Comparison of ENCODE assay signal across 8 cellular contexts in genomic region chr17:38752930-38753506, GRCh38. TPM values are rescaled to one million over a fixed set of nuclear protein-coding genes. Genes with fewer than 3 reads are reported as not detected.
DNase-seq lines count a peak whose midpoint lies in the region; ATAC-seq, FAIRE-seq and TF ChIP-seq lines count a peak whose summit lies in the region.

No MANE protein-coding gene starts in this region.

- no peaks in the 10 kb centered on the region for H3K9me3 ChIP-seq in suprapubic skin

- CTCF ChIA-PET in BJ (lab: Yijun Ruan, JAX): interaction anchor here (1.1 to 2.6 kb wide), 2 partner anchors 18 to 22 kb away, joined by 4 to 8 read pairs; partner anchors contain the start of gene CISD3

- H3K36me3 Mint-ChIP-seq in activated T-helper 1 cell treated with anti-CD3 and anti-CD28 coated beads, Interleukin-12 subunit alpha, Interleukin-12 subunit beta, Interleukin-2, Interleukin-4 antibody, amounts not matched to agents 30 ng/mL and 10 ng/mL and 1 ng/mL, durations not matched to agents 14 hours and 24 hours and 36 hours (ENCODE audit: low read depth): peaks cover 20% of the 10 kb centered on the region
- peaks cover 4 to 15% (median 7%) of the 10 kb centered on the region in 3 donors for H3K36me3 Mint-ChIP-seq in immature natural killer cell

- H3K36me3 ChIP-seq in BJ (ENCODE audit: control insufficient read depth, insufficient read depth, low read length) (peaks cover 4% of the 10 kb centered on the region), suprapubic skin (peaks cover 32% of the 10 kb centered on the region)

- peak; percentile 2 for ATAC-seq in HG02571 (IDR thresholded peaks at IDR 0.05; ENCODE audit: unreplicated experiment)

- peaks cover 35% of the 10 kb centered on the region for H3K4me1 Mint-ChIP-seq in activated T-helper 1 cell treated with anti-CD3 and anti-CD28 coated beads, Interleukin-12 subunit alpha, Interleukin-12 subunit beta, Interleukin-2, Interleukin-4 antibody, amounts not matched to agents 30 ng/mL and 10 ng/mL and 1 ng/mL, durations not matched to agents 14 hours and 24 hours and 36 hours (ENCODE audit: low read depth)
- H3K4me1 Mint-ChIP-seq in immature natural killer cell: peaks cover 55 to 56% of the 10 kb centered on the region in 2 donors

- 8% methylated on average over 28 of the region's 32 CpGs for WGBS in suprapubic skin

- H3K27me3 ChIP-seq in BJ (ENCODE audit: control insufficient read depth, insufficient read depth, low read length): no peaks in the 10 kb centered on the region
- H3K27me3 ChIP-seq in suprapubic skin: no peaks in the 10 kb centered on the region

- H3K27ac ChIP-seq in suprapubic skin: peak overlapping the region; percentile 92

- intact Hi-C loops in activated T-helper 1 cell treated with anti-CD3 and anti-CD28 coated beads, Interleukin-12 subunit alpha, Interleukin-12 subunit beta, Interleukin-2, Interleukin-4 antibody, amounts not matched to agents 30 ng/mL and 10 ng/mL and 1 ng/mL, durations not matched to agents 14 hours and 24 hours and 36 hours (cut with micrococcal nuclease): loop anchor here (1.0 to 5.0 kb wide), 14 partner anchors 23 to 1359 kb away; partner anchors contain the start of genes CACNB1, CDK12, CISD3 and FBXL20

- peaks cover 54% of the 10 kb centered on the region for H3K4me1 ChIP-seq in suprapubic skin

- TF ChIP-seq CTCF in BJ (IDR thresholded peaks at IDR 0.05; ENCODE audit: insufficient read depth, low read depth, low read length): no peak
- no peak for TF ChIP-seq CTCF in suprapubic skin (IDR thresholded peaks at IDR 0.05)

- no peak for FAIRE-seq in GM12891 (lab: Jason Lieb, UNC)

- H3K27ac Mint-ChIP-seq in activated T-helper 1 cell treated with anti-CD3 and anti-CD28 coated beads, Interleukin-12 subunit alpha, Interleukin-12 subunit beta, Interleukin-2, Interleukin-4 antibody, amounts not matched to agents 30 ng/mL and 10 ng/mL and 1 ng/mL, durations not matched to agents 14 hours and 24 hours and 36 hours: peak overlapping the region; percentile 98
- peak overlapping the region; percentile 89 to 99 (median 97) for H3K27ac Mint-ChIP-seq in immature natural killer cell

- DNase-seq in BJ (ENCODE audit: low read depth) (no peak), immature natural killer cell (no peak), suprapubic skin (ENCODE audit: low spot score in 2 of 2) (no peak), NCI-H446 treated with DMSO at 0.1 percent for 48 hours (lab: John Stamatoyannopoulos, UW) (no peak), GM12891 (ENCODE audit: insufficient read length, low spot score) (no peak)
- no peak for DNase-seq in activated T-helper 1 cell treated with anti-CD3 and anti-CD28 coated beads, Interleukin-12 subunit alpha, Interleukin-12 subunit beta, Interleukin-2, Interleukin-4 antibody, amounts not matched to agents 30 ng/mL and 10 ng/mL and 1 ng/mL, durations not matched to agents 14 hours and 24 hours and 36 hours (ENCODE audit: low spot score)
- DNase-seq in activated CD8-positive, alpha-beta memory T cell treated with anti-CD3 and anti-CD28 coated beads, Interleukin-2, amount 50 U/mL, for 4 hours: no peak

- H3K27me3 Mint-ChIP-seq in activated T-helper 1 cell treated with anti-CD3 and anti-CD28 coated beads, Interleukin-12 subunit alpha, Interleukin-12 subunit beta, Interleukin-2, Interleukin-4 antibody, amounts not matched to agents 30 ng/mL and 10 ng/mL and 1 ng/mL, durations not matched to agents 14 hours and 24 hours and 36 hours (ENCODE audit: insufficient read depth): peaks cover 14% of the 10 kb centered on the region
- H3K27me3 Mint-ChIP-seq in immature natural killer cell (ENCODE audit: low read depth in 3 of 3): peaks cover 28 to 37% (median 34%) of the 10 kb centered on the region in 3 donors

- POLR2A ChIA-PET in BJ (lab: Charles Lee): interaction anchor here (0.6 kb wide), 1 partner anchor 34 kb away, joined by 9 read pairs; no protein-coding TSS in a partner anchor

- TF ChIP-seq EP300 in suprapubic skin (IDR thresholded peaks at IDR 0.05): no peak

- H3K4me3 Mint-ChIP-seq in activated T-helper 1 cell treated with anti-CD3 and anti-CD28 coated beads, Interleukin-12 subunit alpha, Interleukin-12 subunit beta, Interleukin-2, Interleukin-4 antibody, amounts not matched to agents 30 ng/mL and 10 ng/mL and 1 ng/mL, durations not matched to agents 14 hours and 24 hours and 36 hours: peak overlapping the region; percentile 97
- peak overlapping the region; percentile 97 to 100 (median 98) for H3K4me3 Mint-ChIP-seq in immature natural killer cell

- TF ChIP-seq POLR2A in suprapubic skin (IDR thresholded peaks at IDR 0.05) (no peak), GM12891 (IDR thresholded peaks at IDR 0.05; ENCODE audit: low read depth, low read length) (no peak)

- H3K9me3 Mint-ChIP-seq in activated T-helper 1 cell treated with anti-CD3 and anti-CD28 coated beads, Interleukin-12 subunit alpha, Interleukin-12 subunit beta, Interleukin-2, Interleukin-4 antibody, amounts not matched to agents 30 ng/mL and 10 ng/mL and 1 ng/mL, durations not matched to agents 14 hours and 24 hours and 36 hours: no peaks in the 10 kb centered on the region
- peaks cover 0 to 3% (median 0%) of the 10 kb centered on the region in 6 donors for H3K9me3 Mint-ChIP-seq in immature natural killer cell

- H3K4me3 ChIP-seq in BJ (ENCODE audit: low read depth, low read length): peak overlapping the region; percentile 90
- H3K4me3 ChIP-seq in suprapubic skin: peak overlapping the region; percentile 96

TF ChIP-seq in GM12891, 5 proteins besides CTCF, POLR2A, EP300 and RAD21:
- TF ChIP-seq POU2F2 (IDR thresholded peaks at IDR 0.05; ENCODE audit: low read depth, low read length) (no peak), POLR2AphosphoS5 (IDR thresholded peaks at IDR 0.05; ENCODE audit: low read depth, low read length) (no peak), TAF1 (IDR thresholded peaks at IDR 0.05; ENCODE audit: low read depth, low read length) (no peak; the same call in 1 of the 2 replicates), SPI1 (IDR thresholded peaks at IDR 0.05; ENCODE audit: low read depth, low read length) (no peak)

RNA-seq across cellular contexts. Expression of gene PSMB3, which starts 0.5 kb away (rescaled TPM):
- polyA plus RNA-seq in BJ (2011; rRNA removed) (293 and 337 TPM in 2 replicates), immature natural killer cell (100 to 1,000 TPM; 509 to 821 (median 662) TPM)
- 158 and 319 TPM in 2 replicates for polyA minus RNA-seq in BJ (2011; rRNA and poly(A)+ RNA removed)
- total RNA-seq in activated T-helper 1 cell treated with anti-CD3 and anti-CD28 coated beads, Interleukin-12 subunit alpha, Interleukin-12 subunit beta, Interleukin-2, Interleukin-4 antibody, amounts not matched to agents 30 ng/mL and 10 ng/mL and 1 ng/mL, durations not matched to agents 14 hours and 24 hours and 36 hours: 349 and 366 TPM in 2 replicates
- total RNA-seq in suprapubic skin: 100 to 1,000 TPM; 106 to 186 (median 162) TPM
- 253 TPM for polyA plus RNA-seq in GM12891 (2012; ENCODE audit: low read depth, missing spikeins)

RNA-seq across cellular contexts. Expression of gene PCGF2, which starts 4.9 kb away (rescaled TPM):
- polyA plus RNA-seq in BJ (2011; rRNA removed) (16.6 and 27.6 TPM in 2 replicates), immature natural killer cell (not detected)
- polyA minus RNA-seq in BJ (2011; rRNA and poly(A)+ RNA removed): 20.8 and 27.5 TPM in 2 replicates
- total RNA-seq in activated T-helper 1 cell treated with anti-CD3 and anti-CD28 coated beads, Interleukin-12 subunit alpha, Interleukin-12 subunit beta, Interleukin-2, Interleukin-4 antibody, amounts not matched to agents 30 ng/mL and 10 ng/mL and 1 ng/mL, durations not matched to agents 14 hours and 24 hours and 36 hours: 3.7 and 4.6 TPM in 2 replicates
- 10 to 100 TPM in 1 of 4 donors, 1 to 10 TPM in 3; 5.3 to 15.2 (median 7.0) TPM for total RNA-seq in suprapubic skin
- 21.5 TPM for polyA plus RNA-seq in GM12891 (2012; ENCODE audit: low read depth, missing spikeins)

RNA-seq across cellular contexts. Expression of gene CISD3, which starts 22.9 kb away (rescaled TPM):
- polyA plus RNA-seq in BJ (2011; rRNA removed) (15.1 and 17.1 TPM in 2 replicates), immature natural killer cell (100 to 1,000 TPM; 143 to 197 (median 160) TPM)
- 5.8 and 8.3 TPM in 2 replicates for polyA minus RNA-seq in BJ (2011; rRNA and poly(A)+ RNA removed)
- total RNA-seq in activated T-helper 1 cell treated with anti-CD3 and anti-CD28 coated beads, Interleukin-12 subunit alpha, Interleukin-12 subunit beta, Interleukin-2, Interleukin-4 antibody, amounts not matched to agents 30 ng/mL and 10 ng/mL and 1 ng/mL, durations not matched to agents 14 hours and 24 hours and 36 hours: 39.2 and 41.4 TPM in 2 replicates
- 10 to 100 TPM in 2 of 4 donors, 1 to 10 TPM in 2; 6.8 to 12.7 (median 10.1) TPM for total RNA-seq in suprapubic skin
- polyA plus RNA-seq in GM12891 (2012; ENCODE audit: low read depth, missing spikeins): 4.7 TPM

RNA-seq across cellular contexts. Expression of gene PIP4K2B, which starts 46.3 kb away (rescaled TPM):
- polyA plus RNA-seq in BJ (2011; rRNA removed) (37.2 and 41.6 TPM in 2 replicates), immature natural killer cell (10 to 100 TPM in 2 of 3 donors, 1 to 10 TPM in 1; 6.2 to 15.4 (median 12.5) TPM)
- polyA minus RNA-seq in BJ (2011; rRNA and poly(A)+ RNA removed): 37.9 and 46.6 TPM in 2 replicates
- 40.6 and 40.8 TPM in 2 replicates for total RNA-seq in activated T-helper 1 cell treated with anti-CD3 and anti-CD28 coated beads, Interleukin-12 subunit alpha, Interleukin-12 subunit beta, Interleukin-2, Interleukin-4 antibody, amounts not matched to agents 30 ng/mL and 10 ng/mL and 1 ng/mL, durations not matched to agents 14 hours and 24 hours and 36 hours
- total RNA-seq in suprapubic skin: 10 to 100 TPM; 31.0 to 46.7 (median 38.6) TPM
- 13.0 TPM for polyA plus RNA-seq in GM12891 (2012; ENCODE audit: low read depth, missing spikeins)

RNA-seq across cellular contexts. Expression of gene MLLT6, which starts 47.9 kb away (rescaled TPM):
- polyA plus RNA-seq in BJ (2011; rRNA removed) (21.4 and 32.1 TPM in 2 replicates), immature natural killer cell (10 to 100 TPM in 1 of 3 donors, 1 to 10 TPM in 2; 3.8 to 24.5 (median 7.4) TPM)
- 21.5 and 32.8 TPM in 2 replicates for polyA minus RNA-seq in BJ (2011; rRNA and poly(A)+ RNA removed)
- 250 and 252 TPM in 2 replicates for total RNA-seq in activated T-helper 1 cell treated with anti-CD3 and anti-CD28 coated beads, Interleukin-12 subunit alpha, Interleukin-12 subunit beta, Interleukin-2, Interleukin-4 antibody, amounts not matched to agents 30 ng/mL and 10 ng/mL and 1 ng/mL, durations not matched to agents 14 hours and 24 hours and 36 hours
- 100 to 1,000 TPM in 1 of 4 donors, 10 to 100 TPM in 3; 62.7 to 136 (median 79.0) TPM for total RNA-seq in suprapubic skin
- polyA plus RNA-seq in GM12891 (2012; ENCODE audit: low read depth, missing spikeins): 34.8 TPM
